ENCODE assay signal across 19 cellular contexts in genomic region chr15:100671124-100671680, GRCh38.
"Had no signal": no experiment of that assay in that cellular context is flagged by ENCODE, and none has a peak within 500 bp of the region (broad histone marks: within the 10 kb centered on the region; RNA-seq: fewer than 3 reads in every experiment).

No MANE protein-coding gene starts in this region.

- H3K27me3 Mint-ChIP-seq: activated CD4-positive, alpha-beta T cell treated with anti-CD3 and anti-CD28 coated beads for 36 hours; activated T-helper 17 cell treated with anti-CD3 and anti-CD28 coated beads, Interleukin-2, amount 50 U/mL, for 72 hours had no signal

- H3K9me3 Mint-ChIP-seq: activated CD4-positive, alpha-beta memory T cell treated with anti-CD3 and anti-CD28 coated beads, Interleukin-2, amount 10 ng/mL, durations not matched to agents 7 days and 5 days; activated naive CD8-positive, alpha-beta T cell treated with anti-CD3 and anti-CD28 coated beads for 36 hours; activated T-helper 17 cell treated with anti-CD3 and anti-CD28 coated beads, Interleukin-2, amount 50 U/mL, for 72 hours; T-helper 2 cell treated with Interferon-gamma antibody and Interleukin-4, amounts not matched to agents 5 μg/mL and 100 μg/mL, for 36 hours had no signal

- H3K9me3 ChIP-seq: body of pancreas, sigmoid colon, tibial artery had no signal

- H3K27ac ChIP-seq: body of pancreas, dorsolateral prefrontal cortex, sigmoid colon, tibial artery had no signal

- H3K36me3 ChIP-seq: sigmoid colon, tibial artery had no signal

- H3K27me3 ChIP-seq: body of pancreas, sigmoid colon, tibial artery had no signal

- H3K4me3 ChIP-seq: body of pancreas, dorsolateral prefrontal cortex, lung, sigmoid colon, tibial artery had no signal

- DNase-seq: activated CD4-positive, alpha-beta memory T cell treated with anti-CD3 and anti-CD28 coated beads, Interleukin-2, amount 10 ng/mL, durations not matched to agents 7 days and 5 days; activated CD4-positive, alpha-beta T cell treated with anti-CD3 and anti-CD28 coated beads for 36 hours; activated CD8-positive, alpha-beta memory T cell treated with anti-CD3 and anti-CD28 coated beads, Interleukin-2, amount 10 ng/mL, durations not matched to agents 7 days and 5 days; activated naive CD4-positive, alpha-beta T cell; activated naive CD8-positive, alpha-beta T cell treated with anti-CD3 and anti-CD28 coated beads for 36 hours; amygdala; body of pancreas; dorsolateral prefrontal cortex; midbrain; sigmoid colon; stimulated activated CD4-positive, alpha-beta T cell treated with anti-CD3 and anti-CD28 coated beads, Interleukin-2, amount 100 ng/mL, for 24 hours; stimulated activated naive CD4-positive, alpha-beta T cell treated with Interleukin-2 at 50 U/mL for 16 hours had no signal

- H3K27ac Mint-ChIP-seq: activated CD4-positive, alpha-beta memory T cell treated with anti-CD3 and anti-CD28 coated beads, Interleukin-2, amount 10 ng/mL, durations not matched to agents 7 days and 5 days; activated CD4-positive, alpha-beta T cell treated with anti-CD3 and anti-CD28 coated beads for 36 hours; activated CD8-positive, alpha-beta memory T cell treated with anti-CD3 and anti-CD28 coated beads, Interleukin-2, amount 10 ng/mL, durations not matched to agents 7 days and 5 days; activated naive CD8-positive, alpha-beta T cell treated with anti-CD3 and anti-CD28 coated beads for 36 hours; activated T-helper 17 cell treated with anti-CD3 and anti-CD28 coated beads, Interleukin-2, amount 50 U/mL, for 72 hours; endodermal cell; T-helper 2 cell treated with Interferon-gamma antibody and Interleukin-4, amounts not matched to agents 5 μg/mL and 100 μg/mL, for 36 hours; WTC11 had no signal

- H3K4me1 Mint-ChIP-seq: activated CD4-positive, alpha-beta memory T cell treated with anti-CD3 and anti-CD28 coated beads, Interleukin-2, amount 10 ng/mL, durations not matched to agents 7 days and 5 days; activated CD4-positive, alpha-beta T cell treated with anti-CD3 and anti-CD28 coated beads for 36 hours; activated CD8-positive, alpha-beta memory T cell treated with anti-CD3 and anti-CD28 coated beads, Interleukin-2, amount 10 ng/mL, durations not matched to agents 7 days and 5 days; activated naive CD8-positive, alpha-beta T cell treated with anti-CD3 and anti-CD28 coated beads for 36 hours; activated T-helper 17 cell treated with anti-CD3 and anti-CD28 coated beads, Interleukin-2, amount 50 U/mL, for 72 hours; WTC11 had no signal

- ATAC-seq: activated CD4-positive, alpha-beta T cell treated with anti-CD3 and anti-CD28 coated beads for 36 hours; activated CD8-positive, alpha-beta memory T cell treated with anti-CD3 and anti-CD28 coated beads, Interleukin-2, amount 10 ng/mL, durations not matched to agents 7 days and 5 days; activated T-helper 17 cell treated with anti-CD3 and anti-CD28 coated beads, Interleukin-2, amount 50 U/mL, for 72 hours had no signal

- H3K4me1 ChIP-seq: body of pancreas, tibial artery had no signal

- H3K36me3 Mint-ChIP-seq: activated CD8-positive, alpha-beta memory T cell treated with anti-CD3 and anti-CD28 coated beads, Interleukin-2, amount 10 ng/mL, durations not matched to agents 7 days and 5 days; activated naive CD8-positive, alpha-beta T cell treated with anti-CD3 and anti-CD28 coated beads for 36 hours; WTC11 had no signal

- H3K4me3 Mint-ChIP-seq: activated CD4-positive, alpha-beta memory T cell treated with anti-CD3 and anti-CD28 coated beads, Interleukin-2, amount 10 ng/mL, durations not matched to agents 7 days and 5 days; activated CD4-positive, alpha-beta T cell treated with anti-CD3 and anti-CD28 coated beads for 36 hours; activated CD8-positive, alpha-beta memory T cell treated with anti-CD3 and anti-CD28 coated beads, Interleukin-2, amount 10 ng/mL, durations not matched to agents 7 days and 5 days; activated naive CD8-positive, alpha-beta T cell treated with anti-CD3 and anti-CD28 coated beads for 36 hours; activated T-helper 17 cell treated with anti-CD3 and anti-CD28 coated beads, Interleukin-2, amount 50 U/mL, for 72 hours; endodermal cell; nephron; T-helper 2 cell treated with Interferon-gamma antibody and Interleukin-4, amounts not matched to agents 5 μg/mL and 100 μg/mL, for 36 hours; WTC11 had no signal
